ENCODE assay signal across 1 cellular context in the genomic region with DNA sequence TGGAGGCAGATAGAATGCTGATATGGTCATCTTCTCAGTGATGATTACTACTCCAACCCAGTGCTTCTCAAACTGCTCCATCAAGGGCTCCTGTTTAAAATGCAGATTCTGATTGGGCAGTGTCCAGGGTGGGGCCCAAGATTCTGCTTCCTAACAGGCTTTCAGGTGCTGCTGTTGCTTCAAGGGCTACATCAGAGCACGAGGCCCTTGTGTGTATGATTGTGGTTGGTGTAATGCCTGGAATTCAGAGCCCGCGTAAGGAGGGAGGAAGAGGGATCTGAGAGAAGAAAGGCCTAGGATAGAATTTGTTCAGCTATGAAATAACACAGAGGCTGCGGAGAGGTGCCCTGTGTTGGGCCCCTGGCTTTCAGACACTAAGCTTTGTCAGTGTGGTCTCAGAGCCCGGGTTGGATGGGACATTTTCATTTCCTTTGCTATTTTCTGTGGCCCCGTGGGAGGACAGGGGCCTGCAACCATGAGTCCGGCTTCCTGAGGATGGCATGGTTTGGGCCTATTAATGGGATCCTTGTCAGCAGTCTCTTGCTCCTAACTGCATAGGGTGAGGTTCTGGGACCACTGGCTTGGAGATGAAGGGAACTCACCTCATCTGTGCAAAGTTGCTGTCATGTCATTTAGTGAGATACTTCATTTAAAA.
TF ChIP-seq lines count a peak whose summit lies in the region.

No MANE protein-coding gene starts in this region.

TF ChIP-seq in HCT116, 20 proteins besides CTCF, POLR2A, EP300 and RAD21:
- no peak for TF ChIP-seq POLR2AphosphoS5 (IDR thresholded peaks at IDR 0.05; ENCODE audit: low read depth, low read length)
- no peak for TF ChIP-seq ZFX (IDR thresholded peaks at IDR 0.05)
- no peak for TF ChIP-seq JUND (IDR thresholded peaks at IDR 0.05)
- no peak for TF ChIP-seq EZH2phosphoT487 (IDR thresholded peaks at IDR 0.05; ENCODE audit: borderline replicate concordance)
- TF ChIP-seq, protein P1, sequence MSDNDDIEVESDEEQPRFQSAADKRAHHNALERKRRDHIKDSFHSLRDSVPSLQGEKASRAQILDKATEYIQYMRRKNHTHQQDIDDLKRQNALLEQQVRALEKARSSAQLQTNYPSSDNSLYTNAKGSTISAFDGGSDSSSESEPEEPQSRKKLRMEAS (IDR thresholded peaks at IDR 0.05) = no peak
- no peak for TF ChIP-seq TCF7L2 (IDR thresholded peaks at IDR 0.05; ENCODE audit: borderline replicate concordance, extremely low read depth, insufficient read depth, insufficient read length)
- TF ChIP-seq EGR1 (IDR thresholded peaks at IDR 0.05; ENCODE audit: low read depth) = no peak
- TF ChIP-seq, protein P2, sequence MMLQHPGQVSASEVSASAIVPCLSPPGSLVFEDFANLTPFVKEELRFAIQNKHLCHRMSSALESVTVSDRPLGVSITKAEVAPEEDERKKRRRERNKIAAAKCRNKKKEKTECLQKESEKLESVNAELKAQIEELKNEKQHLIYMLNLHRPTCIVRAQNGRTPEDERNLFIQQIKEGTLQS (IDR thresholded peaks at IDR 0.05) = no peak
- no peak for TF ChIP-seq SRF (IDR thresholded peaks at IDR 0.05; ENCODE audit: low read depth)
- TF ChIP-seq ELF1 (IDR thresholded peaks at IDR 0.05; ENCODE audit: borderline replicate concordance, low read depth) = no peak
- TF ChIP-seq ZNF274 (IDR thresholded peaks at IDR 0.05; ENCODE audit: low read depth, low read length) = no peak
- TF ChIP-seq EZH2 (IDR thresholded peaks at IDR 0.05) = no peak
- TF ChIP-seq SIN3A (IDR thresholded peaks at IDR 0.05; ENCODE audit: low read depth) = no peak
- no peak for TF ChIP-seq CBX3 (IDR thresholded peaks at IDR 0.05; ENCODE audit: low read depth)
- no peak for TF ChIP-seq FOSL1 (IDR thresholded peaks at IDR 0.05; ENCODE audit: low read depth)
- TF ChIP-seq CEBPB (IDR thresholded peaks at IDR 0.05; ENCODE audit: low read depth) = no peak
- TF ChIP-seq, protein P3, sequence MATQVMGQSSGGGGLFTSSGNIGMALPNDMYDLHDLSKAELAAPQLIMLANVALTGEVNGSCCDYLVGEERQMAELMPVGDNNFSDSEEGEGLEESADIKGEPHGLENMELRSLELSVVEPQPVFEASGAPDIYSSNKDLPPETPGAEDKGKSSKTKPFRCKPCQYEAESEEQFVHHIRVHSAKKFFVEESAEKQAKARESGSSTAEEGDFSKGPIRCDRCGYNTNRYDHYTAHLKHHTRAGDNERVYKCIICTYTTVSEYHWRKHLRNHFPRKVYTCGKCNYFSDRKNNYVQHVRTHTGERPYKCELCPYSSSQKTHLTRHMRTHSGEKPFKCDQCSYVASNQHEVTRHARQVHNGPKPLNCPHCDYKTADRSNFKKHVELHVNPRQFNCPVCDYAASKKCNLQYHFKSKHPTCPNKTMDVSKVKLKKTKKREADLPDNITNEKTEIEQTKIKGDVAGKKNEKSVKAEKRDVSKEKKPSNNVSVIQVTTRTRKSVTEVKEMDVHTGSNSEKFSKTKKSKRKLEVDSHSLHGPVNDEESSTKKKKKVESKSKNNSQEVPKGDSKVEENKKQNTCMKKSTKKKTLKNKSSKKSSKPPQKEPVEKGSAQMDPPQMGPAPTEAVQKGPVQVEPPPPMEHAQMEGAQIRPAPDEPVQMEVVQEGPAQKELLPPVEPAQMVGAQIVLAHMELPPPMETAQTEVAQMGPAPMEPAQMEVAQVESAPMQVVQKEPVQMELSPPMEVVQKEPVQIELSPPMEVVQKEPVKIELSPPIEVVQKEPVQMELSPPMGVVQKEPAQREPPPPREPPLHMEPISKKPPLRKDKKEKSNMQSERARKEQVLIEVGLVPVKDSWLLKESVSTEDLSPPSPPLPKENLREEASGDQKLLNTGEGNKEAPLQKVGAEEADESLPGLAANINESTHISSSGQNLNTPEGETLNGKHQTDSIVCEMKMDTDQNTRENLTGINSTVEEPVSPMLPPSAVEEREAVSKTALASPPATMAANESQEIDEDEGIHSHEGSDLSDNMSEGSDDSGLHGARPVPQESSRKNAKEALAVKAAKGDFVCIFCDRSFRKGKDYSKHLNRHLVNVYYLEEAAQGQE (IDR thresholded peaks at IDR 0.05; ENCODE audit: low read depth) = no peak
- TF ChIP-seq, protein P4, sequence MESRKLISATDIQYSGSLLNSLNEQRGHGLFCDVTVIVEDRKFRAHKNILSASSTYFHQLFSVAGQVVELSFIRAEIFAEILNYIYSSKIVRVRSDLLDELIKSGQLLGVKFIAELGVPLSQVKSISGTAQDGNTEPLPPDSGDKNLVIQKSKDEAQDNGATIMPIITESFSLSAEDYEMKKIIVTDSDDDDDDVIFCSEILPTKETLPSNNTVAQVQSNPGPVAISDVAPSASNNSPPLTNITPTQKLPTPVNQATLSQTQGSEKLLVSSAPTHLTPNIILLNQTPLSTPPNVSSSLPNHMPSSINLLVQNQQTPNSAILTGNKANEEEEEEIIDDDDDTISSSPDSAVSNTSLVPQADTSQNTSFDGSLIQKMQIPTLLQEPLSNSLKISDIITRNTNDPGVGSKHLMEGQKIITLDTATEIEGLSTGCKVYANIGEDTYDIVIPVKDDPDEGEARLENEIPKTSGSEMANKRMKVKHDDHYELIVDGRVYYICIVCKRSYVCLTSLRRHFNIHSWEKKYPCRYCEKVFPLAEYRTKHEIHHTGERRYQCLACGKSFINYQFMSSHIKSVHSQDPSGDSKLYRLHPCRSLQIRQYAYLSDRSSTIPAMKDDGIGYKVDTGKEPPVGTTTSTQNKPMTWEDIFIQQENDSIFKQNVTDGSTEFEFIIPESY (IDR thresholded peaks at IDR 0.05; ENCODE audit: extremely low read depth, insufficient replicate concordance, low read length) = no peak
- TF ChIP-seq YY1 (IDR thresholded peaks at IDR 0.05; ENCODE audit: extremely low read depth, insufficient replicate concordance, low read depth, low read length) = no peak
TF ChIP-seq in HCT116: peak in this region for 0.
